14 cellular contexts compared by ENCODE assay signal in genomic region chr20:48684501-48685041, GRCh38.
DNase-seq lines count a peak whose midpoint lies in the region; ATAC-seq and TF ChIP-seq lines count a peak whose summit lies in the region.
"Had no signal": no experiment of that assay in that cellular context is flagged by ENCODE, and none has a peak within 500 bp of the region (broad histone marks: within the 10 kb centered on the region; RNA-seq: fewer than 3 reads in every experiment).

No MANE protein-coding gene starts in this region.

- no peak for DNase-seq in activated T-cell treated with anti-CD3 and anti-CD28 coated beads, Interleukin-2, amount 50 U/mL, for 72 hours
- no peak for DNase-seq in activated T-cell treated with anti-CD3 and anti-CD28 coated beads, Interleukin-2, amount 50 U/mL, for 48 hours
- DNase-seq in mesenchymal stem cell = no peak
- DNase-seq in tibial artery = no peak
- DNase-seq in LoVo (ENCODE audit: low spot score) = no peak
- DNase-seq in RKO (ENCODE audit: low spot score) = no peak
- DNase-seq: activated gamma-delta T cell; effector memory CD8-positive, alpha-beta T cell; naive B cell; NCI-H187; stimulated activated CD4-positive, alpha-beta T cell treated with anti-CD3 and anti-CD28 coated beads, Interleukin-2, amount 100 ng/mL, for 48 hours; upper lobe of right lung had no signal

- H3K27me3 Mint-ChIP-seq in activated T-cell treated with anti-CD3 and anti-CD28 coated beads, Interleukin-2, amount 50 U/mL, for 72 hours (ENCODE audit: low read depth) = no peaks in the 10 kb centered on the region
- no peaks in the 10 kb centered on the region for H3K27me3 Mint-ChIP-seq in activated naive CD8-positive, alpha-beta T cell
- H3K27me3 Mint-ChIP-seq: effector memory CD8-positive, alpha-beta T cell; naive B cell had no signal

- H4K8ac ChIP-seq in mesenchymal stem cell (ENCODE audit: low read length) = no peak overlapping the region

- no peaks in the 10 kb centered on the region for H3K79me1 ChIP-seq in mesenchymal stem cell (replicated peaks; ENCODE audit: low read length, poor library complexity, severe bottlenecking)

- no peak overlapping the region for H3K4me2 ChIP-seq in mesenchymal stem cell (ENCODE audit: low read length, poor library complexity, severe bottlenecking)

- peak overlapping the region in 1 of 2 experiments; percentile 13 for H3K4ac ChIP-seq in mesenchymal stem cell (ENCODE audit: low read depth in 1 of 2, low read length in 2 of 2)

- H2AFZ ChIP-seq in mesenchymal stem cell (ENCODE audit: low read depth, low read length) = no peak overlapping the region

- peaks cover 0 to 2% of the 10 kb centered on the region in 2 experiments for H3K27me3 ChIP-seq in mesenchymal stem cell (ENCODE audit: control insufficient read depth in 1 of 2, insufficient read depth in 1 of 2, low read length in 2 of 2)
- no peaks in the 10 kb centered on the region for H3K27me3 ChIP-seq in tibial artery
- H3K27me3 ChIP-seq: upper lobe of right lung had no signal

- H2BK15ac ChIP-seq in mesenchymal stem cell (ENCODE audit: low read depth, poor library complexity, severe bottlenecking) = peak overlapping the region; percentile 2

- no peak overlapping the region for H3K14ac ChIP-seq in mesenchymal stem cell (ENCODE audit: low read length in 2 of 2)

- peaks cover 0 to 13% of the 10 kb centered on the region in 2 experiments for H3K36me3 ChIP-seq in mesenchymal stem cell (ENCODE audit: control insufficient read depth in 1 of 2, insufficient read depth in 2 of 2, low read depth in 1 of 2, low read length in 2 of 2)
- peaks cover 0 to 4% (median 3%) of the 10 kb centered on the region in 3 donors for H3K36me3 ChIP-seq in tibial artery

- no peak overlapping the region for H3K4me3 Mint-ChIP-seq in activated T-cell treated with anti-CD3 and anti-CD28 coated beads, Interleukin-2, amount 50 U/mL, for 72 hours
- no peak overlapping the region for H3K4me3 Mint-ChIP-seq in activated naive CD8-positive, alpha-beta T cell
- H3K4me3 Mint-ChIP-seq: effector memory CD8-positive, alpha-beta T cell had no signal

- peaks cover 5 to 6% of the 10 kb centered on the region in 2 donors for H3K36me3 Mint-ChIP-seq in activated T-cell treated with anti-CD3 and anti-CD28 coated beads, Interleukin-2, amount 50 U/mL, for 72 hours (ENCODE audit: insufficient read depth in 2 of 2)
- H3K36me3 Mint-ChIP-seq in activated naive CD8-positive, alpha-beta T cell = peaks cover 6% of the 10 kb centered on the region

- H3K4me1 ChIP-seq in mesenchymal stem cell (ENCODE audit: control insufficient read depth, insufficient read depth, low read depth, low read length) (peaks cover 24% of the 10 kb centered on the region), tibial artery (peaks cover 7 to 68% (median 61%) of the 10 kb centered on the region in 4 donors)

- no peak for TF ChIP-seq CTCF in tibial artery (IDR thresholded peaks at IDR 0.05)

- H3K27ac ChIP-seq in mesenchymal stem cell (ENCODE audit: low read length, poor library complexity, severe bottlenecking) (no peak overlapping the region), tibial artery (peak overlapping the region; percentile 70 to 72)
- H3K27ac ChIP-seq: upper lobe of right lung had no signal

- H3K9ac ChIP-seq in mesenchymal stem cell (ENCODE audit: low read length) = no peak overlapping the region

- ATAC-seq in activated T-cell treated with anti-CD3 and anti-CD28 coated beads, Interleukin-2, amount 50 U/mL, for 72 hours (replicated peaks in 1 of 2) = peak in 1 of 2 donors; percentile 3
- no peak for ATAC-seq in GM19023 (IDR thresholded peaks at IDR 0.05; ENCODE audit: unreplicated experiment)
- ATAC-seq: effector memory CD8-positive, alpha-beta T cell; upper lobe of right lung had no signal

- no peak overlapping the region for H2BK120ac ChIP-seq in mesenchymal stem cell (ENCODE audit: low read depth, low read length)

- H3K18ac ChIP-seq in mesenchymal stem cell (ENCODE audit: low read depth in 1 of 2, low read length in 2 of 2) = peak overlapping the region; percentile 31 to 35

- H3K9me3 ChIP-seq in mesenchymal stem cell (ENCODE audit: control insufficient read depth, low read length) (no peaks in the 10 kb centered on the region), tibial artery (no peaks in the 10 kb centered on the region)
- H3K9me3 ChIP-seq: upper lobe of right lung had no signal

- H3K4me3 ChIP-seq in mesenchymal stem cell (ENCODE audit: insufficient read depth in 1 of 2, low read depth in 1 of 2, low read length in 2 of 2) (no peak overlapping the region), tibial artery (no peak overlapping the region)
- H3K4me3 ChIP-seq: upper lobe of right lung had no signal

- intact Hi-C loops in tibial artery (cut with DNase I; ENCODE audit: low total_unique reads) = no loop called here

- peak overlapping the region; percentile 74 for H3K27ac Mint-ChIP-seq in activated T-cell treated with anti-CD3 and anti-CD28 coated beads, Interleukin-2, amount 50 U/mL, for 72 hours
- H3K27ac Mint-ChIP-seq in activated naive CD8-positive, alpha-beta T cell = peak overlapping the region; percentile 55

- peaks cover 15% of the 10 kb centered on the region for H3K4me1 Mint-ChIP-seq in activated T-cell treated with anti-CD3 and anti-CD28 coated beads, Interleukin-2, amount 50 U/mL, for 72 hours (ENCODE audit: low read depth)
- H3K4me1 Mint-ChIP-seq in activated naive CD8-positive, alpha-beta T cell (ENCODE audit: low read depth) = no peaks in the 10 kb centered on the region

- H3K9me3 Mint-ChIP-seq in activated T-cell treated with anti-CD3 and anti-CD28 coated beads, Interleukin-2, amount 50 U/mL, for 72 hours = no peaks in the 10 kb centered on the region
- no peaks in the 10 kb centered on the region for H3K9me3 Mint-ChIP-seq in activated naive CD8-positive, alpha-beta T cell (ENCODE audit: low read depth)
- H3K9me3 Mint-ChIP-seq: effector memory CD8-positive, alpha-beta T cell; naive B cell had no signal

- no peak overlapping the region for H3K23ac ChIP-seq in mesenchymal stem cell (ENCODE audit: low read length in 2 of 2)

- no peak overlapping the region for H2BK5ac ChIP-seq in mesenchymal stem cell (ENCODE audit: low read depth, low read length, poor library complexity, severe bottlenecking)

- peak overlapping the region; percentile 31 to 33 for H2BK12ac ChIP-seq in mesenchymal stem cell (ENCODE audit: low read length in 2 of 2)

- H2AK5ac ChIP-seq in mesenchymal stem cell (ENCODE audit: low read length, severe bottlenecking) = no peak overlapping the region

- WGBS in mesenchymal stem cell = 81% methylated on average over 14 of the region's 14 CpGs

- peak overlapping the region; percentile 44 for H4K91ac ChIP-seq in mesenchymal stem cell (ENCODE audit: low read length)
